Comparison of ENCODE assay signal across 1 cellular context in the genomic region with DNA sequence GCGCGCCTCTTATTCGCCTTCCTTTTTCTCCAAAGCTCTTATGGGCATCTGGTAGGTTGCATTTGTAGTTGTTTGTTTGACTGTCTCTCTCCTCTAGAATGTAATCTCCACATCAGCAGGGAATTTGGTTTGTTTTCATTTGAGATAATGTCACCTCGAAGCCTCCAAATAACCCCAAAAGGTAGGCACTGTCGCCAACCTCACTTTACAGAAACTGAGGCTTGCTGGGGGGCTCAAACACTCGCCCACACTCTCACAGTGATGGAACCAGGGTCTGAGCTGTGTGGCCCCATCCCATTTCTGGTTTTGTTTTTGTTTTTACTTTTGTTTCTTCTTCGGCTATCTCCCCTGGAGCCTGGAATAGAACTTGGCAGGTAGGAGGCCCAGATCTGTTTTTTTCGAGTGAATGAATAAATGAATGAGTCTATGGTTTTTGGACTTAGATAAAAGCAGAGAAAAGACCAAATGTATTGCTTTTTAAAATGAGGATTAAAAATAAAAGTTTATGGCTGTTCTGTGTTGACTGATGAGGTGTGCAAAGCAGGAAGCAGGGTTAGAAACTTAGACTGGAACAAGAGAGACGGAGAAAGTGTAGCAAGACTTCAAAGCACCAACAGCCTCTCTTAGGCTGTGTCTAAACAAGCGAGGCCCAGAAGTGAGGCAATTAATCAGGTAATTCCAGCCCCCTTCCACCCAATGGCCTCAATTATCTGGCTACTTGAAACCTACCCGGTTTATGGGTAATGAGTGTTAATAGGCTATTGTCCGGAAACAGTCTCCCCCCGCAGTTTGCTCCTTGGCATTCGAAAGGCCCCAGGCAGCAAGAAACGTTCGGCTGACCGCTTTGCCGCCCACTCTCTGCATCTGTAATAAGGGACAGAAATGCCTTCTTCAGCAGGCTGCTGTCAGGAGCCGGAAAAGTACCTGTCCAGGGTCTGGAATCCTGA.
TF ChIP-seq lines count a peak whose summit lies in the region.

No MANE protein-coding gene starts in this region.

TF ChIP-seq in HepG2, 621 proteins besides CTCF, POLR2A, EP300 and RAD21:
- TF ChIP-seq HMG20B (CRISPR knock-in tag; conservative IDR thresholded peaks at IDR 0.05) = no peak
- TF ChIP-seq HCFC1 (IDR thresholded peaks at IDR 0.05; ENCODE audit: low read depth, low read length) = no peak
- no peak for TF ChIP-seq AKAP8 (CRISPR knock-in tag; IDR thresholded peaks at IDR 0.05)
- TF ChIP-seq IRX3 (CRISPR knock-in tag; IDR thresholded peaks at IDR 0.05; ENCODE audit: borderline replicate concordance, low read depth) = no peak
- no peak for TF ChIP-seq NFKB2 (CRISPR knock-in tag; IDR thresholded peaks at IDR 0.05; ENCODE audit: borderline replicate concordance)
- no peak for TF ChIP-seq ARNT (IDR thresholded peaks at IDR 0.05)
